8 cellular contexts compared by ENCODE assay signal in genomic region chr1:66929289-66929688, GRCh38. TPM values are rescaled to one million over a fixed set of nuclear protein-coding genes. Genes with fewer than 3 reads are reported as not detected.
DNase-seq lines count a peak whose midpoint lies in the region; ATAC-seq and TF ChIP-seq lines count a peak whose summit lies in the region.

No MANE protein-coding gene starts in this region.

- no peak for TF ChIP-seq CTCF in SK-N-SH (IDR thresholded peaks at IDR 0.05)

- peaks cover 25% of the 10 kb centered on the region for H3F3A ChIP-seq in SK-N-SH (replicated peaks; ENCODE audit: insufficient read depth)

- H3K4me3 ChIP-seq in SK-N-SH (ENCODE audit: low read depth in 2 of 2, low read length in 1 of 2): peak overlapping the region; percentile 86 to 89
- H3K4me3 ChIP-seq in iPS-20b (ENCODE audit: low read length): peak overlapping the region; percentile 99; the same call in 1 of the 2 replicates

- peaks cover 66% of the 10 kb centered on the region for H3K36me3 Mint-ChIP-seq in activated T-helper 17 cell treated with anti-CD3 and anti-CD28 coated beads, Interleukin-2, amount 50 U/mL, for 72 hours (ENCODE audit: low read depth)

- POLR2A ChIA-PET in SK-N-SH (lab: Yijun Ruan, JAX): interaction anchor here (0.9 to 1.3 kb wide), 2 partner anchors 13 to 63 kb away, joined by 3 to 4 read pairs; no protein-coding TSS in a partner anchor

- H3K36me3 ChIP-seq in SK-N-SH (replicated peaks in 1 of 2; ENCODE audit: control insufficient read depth in 1 of 2, insufficient read depth in 2 of 2, low read length in 1 of 2) (peaks cover 16 to 24% of the 10 kb centered on the region in 2 experiments), iPS-20b (ENCODE audit: insufficient read depth, low read depth, low read length) (no peaks in the 10 kb centered on the region)

- H3K4me1 ChIP-seq in SK-N-SH (ENCODE audit: control insufficient read depth in 1 of 2, insufficient read depth in 2 of 2, low read depth in 1 of 2, low read length in 1 of 2) (peaks cover 22% of the 10 kb centered on the region in 2 experiments), iPS-20b (ENCODE audit: insufficient read depth, low read length) (peaks cover 15% of the 10 kb centered on the region; the same call in 1 of the 2 replicates)

- peak overlapping the region; percentile 54 for H3K4me2 ChIP-seq in SK-N-SH

- no peaks in the 10 kb centered on the region for H3K9me3 Mint-ChIP-seq in activated T-helper 17 cell treated with anti-CD3 and anti-CD28 coated beads, Interleukin-2, amount 50 U/mL, for 72 hours

- no peak overlapping the region for H2AFZ ChIP-seq in SK-N-SH (ENCODE audit: low read depth)

- H3K27ac Mint-ChIP-seq in activated T-helper 17 cell treated with anti-CD3 and anti-CD28 coated beads, Interleukin-2, amount 50 U/mL, for 72 hours: peak overlapping the region; percentile 81

- no peak for TF ChIP-seq EP300 in SK-N-SH (IDR thresholded peaks at IDR 0.05; ENCODE audit: borderline replicate concordance in 1 of 2, low read depth in 1 of 2, low read length in 1 of 2)

- no peaks in the 10 kb centered on the region for H3K27me3 Mint-ChIP-seq in activated T-helper 17 cell treated with anti-CD3 and anti-CD28 coated beads, Interleukin-2, amount 50 U/mL, for 72 hours

- peak overlapping the region; percentile 80 for H3K4me3 Mint-ChIP-seq in activated T-helper 17 cell treated with anti-CD3 and anti-CD28 coated beads, Interleukin-2, amount 50 U/mL, for 72 hours

- H3K79me2 ChIP-seq in SK-N-SH (ENCODE audit: insufficient read depth): peaks cover 82% of the 10 kb centered on the region

- 61% methylated on average over 2 of the region's 2 CpGs for WGBS in SK-N-SH (ENCODE audit: low lambda C conversion rate)

- H3K27ac ChIP-seq in SK-N-SH (ENCODE audit: low read depth in 2 of 2, low read length in 1 of 2): peak overlapping the region; percentile 80 to 85
- H3K27ac ChIP-seq in iPS-20b (ENCODE audit: low read length): no peak overlapping the region
- peak overlapping the region; percentile 87 for H3K27ac ChIP-seq in temporal lobe (ENCODE audit: low read depth, low read length)

- no peak for DNase-seq in SK-N-SH
- DNase-seq in NCI-H1694 treated with DMSO at 0.1 percent for 48 hours (lab: John Stamatoyannopoulos, UW): no peak
- no peak for DNase-seq in G401 (ENCODE audit: low spot score)

- ATAC-seq in SK-N-SH treated with all-trans-retinoic acid at 6 μM for 48 hours (no peak), GM19395 (IDR thresholded peaks at IDR 0.05; ENCODE audit: unreplicated experiment) (no peak)
- ATAC-seq in activated T-helper 17 cell treated with anti-CD3 and anti-CD28 coated beads, Interleukin-2, amount 50 U/mL, for 72 hours (replicated peaks): no peak

- CTCF ChIA-PET in SK-N-SH (lab: Yijun Ruan, JAX): interaction anchor here (1.2 to 1.9 kb wide), 3 partner anchors 9 to 164 kb away, joined by 3 to 8 read pairs (median 6); no protein-coding TSS in a partner anchor

- no peaks in the 10 kb centered on the region for H3K9me3 ChIP-seq in SK-N-SH
- no peaks in the 10 kb centered on the region for H3K9me3 ChIP-seq in iPS-20b (ENCODE audit: insufficient read depth, low read depth, low read length)

- in situ Hi-C loops in G401 (cut with HindIII; ENCODE audit: low sequenced_read_pairs): no loop called here

- no peak for TF ChIP-seq RAD21 in SK-N-SH (IDR thresholded peaks at IDR 0.05; ENCODE audit: low read length)

- no peaks in the 10 kb centered on the region for H3K9me2 ChIP-seq in SK-N-SH

- peaks cover 26% of the 10 kb centered on the region for H4K20me1 ChIP-seq in SK-N-SH (ENCODE audit: insufficient read depth)

- H3K9ac ChIP-seq in SK-N-SH: peak overlapping the region; percentile 90; the same call in 1 of the 2 replicates
- H3K9ac ChIP-seq in iPS-20b (ENCODE audit: low read depth, low read length): no peak overlapping the region

- H3K4me1 Mint-ChIP-seq in activated T-helper 17 cell treated with anti-CD3 and anti-CD28 coated beads, Interleukin-2, amount 50 U/mL, for 72 hours: peaks cover 31% of the 10 kb centered on the region

- H3K27me3 ChIP-seq in SK-N-SH (ENCODE audit: insufficient read depth): no peaks in the 10 kb centered on the region
- no peaks in the 10 kb centered on the region for H3K27me3 ChIP-seq in iPS-20b (ENCODE audit: insufficient read depth, low read length)

TF ChIP-seq in SK-N-SH, 30 proteins besides CTCF, POLR2A, EP300 and RAD21:
- no peak for TF ChIP-seq TEAD4 (IDR thresholded peaks at IDR 0.05; ENCODE audit: borderline replicate concordance, insufficient read depth)
- TF ChIP-seq, protein P1, sequence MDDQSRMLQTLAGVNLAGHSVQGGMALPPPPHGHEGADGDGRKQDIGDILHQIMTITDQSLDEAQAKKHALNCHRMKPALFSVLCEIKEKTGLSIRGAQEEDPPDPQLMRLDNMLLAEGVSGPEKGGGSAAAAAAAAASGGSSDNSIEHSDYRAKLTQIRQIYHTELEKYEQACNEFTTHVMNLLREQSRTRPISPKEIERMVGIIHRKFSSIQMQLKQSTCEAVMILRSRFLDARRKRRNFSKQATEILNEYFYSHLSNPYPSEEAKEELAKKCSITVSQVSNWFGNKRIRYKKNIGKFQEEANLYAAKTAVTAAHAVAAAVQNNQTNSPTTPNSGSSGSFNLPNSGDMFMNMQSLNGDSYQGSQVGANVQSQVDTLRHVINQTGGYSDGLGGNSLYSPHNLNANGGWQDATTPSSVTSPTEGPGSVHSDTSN (IDR thresholded peaks at IDR 0.05): no peak
- TF ChIP-seq YY1 (IDR thresholded peaks at IDR 0.05; ENCODE audit: low read depth): no peak
- TF ChIP-seq, protein P2, sequence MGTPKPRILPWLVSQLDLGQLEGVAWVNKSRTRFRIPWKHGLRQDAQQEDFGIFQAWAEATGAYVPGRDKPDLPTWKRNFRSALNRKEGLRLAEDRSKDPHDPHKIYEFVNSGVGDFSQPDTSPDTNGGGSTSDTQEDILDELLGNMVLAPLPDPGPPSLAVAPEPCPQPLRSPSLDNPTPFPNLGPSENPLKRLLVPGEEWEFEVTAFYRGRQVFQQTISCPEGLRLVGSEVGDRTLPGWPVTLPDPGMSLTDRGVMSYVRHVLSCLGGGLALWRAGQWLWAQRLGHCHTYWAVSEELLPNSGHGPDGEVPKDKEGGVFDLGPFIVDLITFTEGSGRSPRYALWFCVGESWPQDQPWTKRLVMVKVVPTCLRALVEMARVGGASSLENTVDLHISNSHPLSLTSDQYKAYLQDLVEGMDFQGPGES (IDR thresholded peaks at IDR 0.05; ENCODE audit: low read depth, low read length): no peak

TF ChIP-seq in SK-N-SH treated with all-trans-retinoic acid at 6 μM for 48 hours, 23 proteins besides CTCF, POLR2A, EP300 and RAD21:
- TF ChIP-seq ZNF565 (CRISPR knock-in tag; conservative IDR thresholded peaks at IDR 0.05; ENCODE audit: low read depth): no peak
- no peak for TF ChIP-seq RARB (CRISPR knock-in tag; IDR thresholded peaks at IDR 0.05)
- TF ChIP-seq ZFP3 (CRISPR knock-in tag; IDR thresholded peaks at IDR 0.05): no peak
- no peak for TF ChIP-seq ZFP30 (CRISPR knock-in tag; IDR thresholded peaks at IDR 0.05)
- no peak for TF ChIP-seq ZNF8 (CRISPR knock-in tag; IDR thresholded peaks at IDR 0.05)
- TF ChIP-seq ZNF70 (CRISPR knock-in tag; IDR thresholded peaks at IDR 0.05): no peak
- no peak for TF ChIP-seq BACH2 (CRISPR knock-in tag; IDR thresholded peaks at IDR 0.05; ENCODE audit: borderline replicate concordance)
- TF ChIP-seq CSDC2 (CRISPR knock-in tag; IDR thresholded peaks at IDR 0.05): no peak

RNA-seq across cellular contexts. Expression of gene MIER1, which starts 4.5 kb away (rescaled TPM):
- 4.4 and 5.5 TPM in 2 replicates for polyA plus RNA-seq in SK-N-SH (2012; rRNA removed)
- 6.7 and 8.4 TPM in 2 replicates for polyA plus RNA-seq in SK-N-SH (2012; cell fraction: cytosol; rRNA removed)
- polyA plus RNA-seq in SK-N-SH (2012; cell fraction: nucleus; rRNA removed): 2.4 and 5.8 TPM in 2 replicates
- total RNA-seq in activated T-helper 17 cell treated with anti-CD3 and anti-CD28 coated beads, Interleukin-2, amount 50 U/mL, for 72 hours: 10 to 100 TPM; 44.7 to 60.0 TPM
- total RNA-seq in temporal lobe: 21.6 TPM
- 13.5 and 20.5 TPM in 2 replicates for total RNA-seq in G401 (2014; rRNA removed; shearing (Covaris generic))

RNA-seq across cellular contexts. Expression of gene DNAI4, which starts 4.6 kb away (rescaled TPM):
- 1.3 and 1.9 TPM in 2 replicates for polyA plus RNA-seq in SK-N-SH (2012; rRNA removed)
- 2.1 and 2.9 TPM in 2 replicates for polyA plus RNA-seq in SK-N-SH (2012; cell fraction: cytosol; rRNA removed)
- polyA plus RNA-seq in SK-N-SH (2012; cell fraction: nucleus; rRNA removed): 1.0 and 2.8 TPM in 2 replicates
- total RNA-seq in activated T-helper 17 cell treated with anti-CD3 and anti-CD28 coated beads, Interleukin-2, amount 50 U/mL, for 72 hours: 1 to 10 TPM in 1 of 2 donors, under 1 TPM in 1; 0.65 to 1.4 TPM
- 9.6 TPM for total RNA-seq in temporal lobe
- total RNA-seq in G401 (2014; rRNA removed; shearing (Covaris generic)): 3.7 and 7.3 TPM in 2 replicates
